ENCODE assay signal across 1 cellular context in genomic region chr16:74586948-74587347, GRCh38.
TF ChIP-seq lines count a peak whose summit lies in the region.

No MANE protein-coding gene starts in this region.

TF ChIP-seq in WTC11, 78 proteins besides CTCF, POLR2A, EP300 and RAD21 (continued from another document):
- no peak for TF ChIP-seq ARID4B (CRISPR knock-in tag; IDR thresholded peaks at IDR 0.05; ENCODE audit: borderline replicate concordance)
- TF ChIP-seq AR (CRISPR knock-in tag; IDR thresholded peaks at IDR 0.05), result no peak
- TF ChIP-seq FOXP4 (CRISPR knock-in tag; IDR thresholded peaks at IDR 0.05), result no peak
- TF ChIP-seq ETV6 (CRISPR knock-in tag; IDR thresholded peaks at IDR 0.05), result no peak
- no peak for TF ChIP-seq HMGXB4 (CRISPR knock-in tag; IDR thresholded peaks at IDR 0.05)
- no peak for TF ChIP-seq AFF4 (CRISPR knock-in tag; IDR thresholded peaks at IDR 0.05; ENCODE audit: borderline replicate concordance)
- no peak for TF ChIP-seq ESRRA (CRISPR knock-in tag; IDR thresholded peaks at IDR 0.05; ENCODE audit: borderline replicate concordance)
- TF ChIP-seq PREB (CRISPR knock-in tag; IDR thresholded peaks at IDR 0.05; ENCODE audit: borderline replicate concordance), result no peak
- no peak for TF ChIP-seq GTF2I (CRISPR knock-in tag; conservative IDR thresholded peaks at IDR 0.05)
- no peak for TF ChIP-seq ZNF416 (CRISPR knock-in tag; IDR thresholded peaks at IDR 0.05)
- no peak for TF ChIP-seq TEAD1 (CRISPR knock-in tag; IDR thresholded peaks at IDR 0.05)
